ENCODE assay signal across 23 cellular contexts in the genomic region with DNA sequence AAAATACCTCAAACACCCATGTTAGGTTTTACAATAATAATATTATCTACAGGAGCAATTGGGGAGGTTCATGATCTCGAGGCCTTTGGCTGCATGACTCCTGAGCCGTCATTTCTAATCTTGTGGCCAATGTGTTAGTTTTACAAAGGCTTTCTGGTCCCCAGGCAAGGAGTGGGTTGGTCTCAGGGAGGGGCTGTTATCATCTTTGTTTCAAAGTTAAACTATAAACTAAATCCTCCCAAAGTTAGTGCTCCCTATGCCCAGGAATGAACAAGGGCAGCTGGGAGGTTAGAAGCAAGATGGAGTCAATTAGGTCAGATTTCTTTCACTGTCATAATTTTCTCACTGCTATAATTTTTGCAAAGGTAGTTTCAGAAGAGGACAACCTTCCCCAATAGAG. TPM values are rescaled to one million over a fixed set of nuclear protein-coding genes. Genes with fewer than 3 reads are reported as not detected.
DNase-seq lines count a peak whose midpoint lies in the region; ATAC-seq, FAIRE-seq and TF ChIP-seq lines count a peak whose summit lies in the region.
"Had no signal": no experiment of that assay in that cellular context is flagged by ENCODE, and none has a peak within 500 bp of the region (broad histone marks: within the 10 kb centered on the region; RNA-seq: fewer than 3 reads in every experiment).

No MANE protein-coding gene starts in this region.

- no peak overlapping the region for H3K4me2 ChIP-seq in K562 (ENCODE audit: insufficient read depth, low read length)

- no peak for TF ChIP-seq CTCF in K562 (IDR thresholded peaks at IDR 0.05 in 2 of 3, conservative IDR thresholded peaks at IDR 0.05 in 1 of 3; ENCODE audit: insufficient read depth in 2 of 3, low read depth in 1 of 3, low read length in 3 of 3)

- no peaks in the 10 kb centered on the region for H3K36me3 ChIP-seq in K562 (ENCODE audit: control insufficient read depth, insufficient read depth, low read length)
- H3K36me3 ChIP-seq: esophagus muscularis mucosa, gastroesophageal sphincter, ovary, tibial artery had no signal

- H3K27me3 Mint-ChIP-seq in activated naive CD4-positive, alpha-beta T cell treated with anti-CD3 and anti-CD28 coated beads, Interleukin-2, amount 10 ng/mL, durations not matched to agents 7 days and 5 days, result no peaks in the 10 kb centered on the region
- H3K27me3 Mint-ChIP-seq in activated CD4-positive, alpha-beta memory T cell treated with anti-CD3 and anti-CD28 coated beads, Interleukin-2, amount 10 ng/mL, durations not matched to agents 7 days and 5 days, result no peaks in the 10 kb centered on the region
- H3K27me3 Mint-ChIP-seq in stimulated activated naive CD8-positive, alpha-beta T cell treated with anti-CD3 and anti-CD28 coated beads, Interleukin-15, amount 100 ng/mL, for 72 hours, result no peaks in the 10 kb centered on the region
- H3K27me3 Mint-ChIP-seq: CD4-positive, alpha-beta T cell had no signal

- ATAC-seq in activated naive CD4-positive, alpha-beta T cell treated with anti-CD3 and anti-CD28 coated beads, Interleukin-2, amount 50 U/mL, for 72 hours, result peak; percentile 52 to 76
- ATAC-seq in K562, result no peak
- peak; percentile 81 for ATAC-seq in stimulated activated naive CD8-positive, alpha-beta T cell treated with anti-CD3 and anti-CD28 coated beads, Interleukin-15, amount 100 ng/mL, for 72 hours
- no peak for ATAC-seq in GM18868 (IDR thresholded peaks at IDR 0.05; ENCODE audit: unreplicated experiment)
- no peak for ATAC-seq in HG02884 (IDR thresholded peaks at IDR 0.05; ENCODE audit: unreplicated experiment)
- ATAC-seq: gastroesophageal sphincter had no signal

- peak in 1 of 2 donors; percentile 24 for DNase-seq in activated naive CD4-positive, alpha-beta T cell treated with anti-CD3 and anti-CD28 coated beads, Interleukin-2, amount 50 U/mL, for 72 hours (ENCODE audit: low spot score in 2 of 2)
- DNase-seq in activated naive CD4-positive, alpha-beta T cell treated with anti-CD3 and anti-CD28 coated beads, Interleukin-2, amount 10 ng/mL, durations not matched to agents 7 days and 5 days, result no peak
- peak; percentile 40 for DNase-seq in activated CD4-positive, alpha-beta memory T cell treated with anti-CD3 and anti-CD28 coated beads, Interleukin-2, amount 10 ng/mL, durations not matched to agents 7 days and 5 days
- no peak for DNase-seq in K562 (ENCODE audit: extremely low read depth in 1 of 4, low spot score in 3 of 4)
- DNase-seq in stimulated activated naive CD8-positive, alpha-beta T cell treated with anti-CD3 and anti-CD28 coated beads, Interleukin-15, amount 100 ng/mL, for 72 hours, result peak; percentile 59 to 65
- DNase-seq: activated effector memory CD4-positive, alpha-beta T cell treated with anti-CD3 and anti-CD28 coated beads, Interleukin-2, amount 50 U/mL, for 16 hours; CD4-positive, alpha-beta T cell; effector memory CD4-positive, alpha-beta T cell; GF-D8; NCI-H526 had no signal

- peak overlapping the region; percentile 17 for H2AFZ ChIP-seq in K562 (ENCODE audit: low read depth, low read length)

- H3K27ac Mint-ChIP-seq in activated naive CD4-positive, alpha-beta T cell treated with anti-CD3 and anti-CD28 coated beads, Interleukin-2, amount 50 U/mL, for 72 hours, result peak overlapping the region; percentile 29 to 57
- H3K27ac Mint-ChIP-seq in activated naive CD4-positive, alpha-beta T cell treated with anti-CD3 and anti-CD28 coated beads, Interleukin-2, amount 10 ng/mL, durations not matched to agents 7 days and 5 days, result no peak overlapping the region
- H3K27ac Mint-ChIP-seq in activated CD4-positive, alpha-beta memory T cell treated with anti-CD3 and anti-CD28 coated beads, Interleukin-2, amount 10 ng/mL, durations not matched to agents 7 days and 5 days, result peak overlapping the region; percentile 86
- no peak overlapping the region for H3K27ac Mint-ChIP-seq in stimulated activated naive CD8-positive, alpha-beta T cell treated with anti-CD3 and anti-CD28 coated beads, Interleukin-15, amount 100 ng/mL, for 72 hours

- POLR2A ChIA-PET in activated CD4-positive, alpha-beta memory T cell treated with anti-CD3 and anti-CD28 coated beads, Interleukin-2, amount 10 ng/mL, durations not matched to agents 7 days and 5 days (lab: Charles Lee), result interaction anchor here (1.0 to 9.6 kb wide), 6 partner anchors 11 to 41 kb away, joined by 3 to 228 read pairs (median 8); partner anchors contain the start of genes CCL5 and RDM1
- POLR2A ChIA-PET in K562 (lab: Yijun Ruan, JAX), result interaction anchor here (0.7 to 2.0 kb wide), 5 partner anchors 9 to 112 kb away, joined by 3 to 9 read pairs (median 5); partner anchors contain the start of gene CCL5

- no peaks in the 10 kb centered on the region for H3K27me3 ChIP-seq in K562 (ENCODE audit: control insufficient read depth in 2 of 2, insufficient read depth in 2 of 2, low read length in 2 of 2)
- H3K27me3 ChIP-seq: esophagus muscularis mucosa, gastroesophageal sphincter, ovary, tibial artery had no signal

- H3K4me1 Mint-ChIP-seq in activated naive CD4-positive, alpha-beta T cell treated with anti-CD3 and anti-CD28 coated beads, Interleukin-2, amount 10 ng/mL, durations not matched to agents 7 days and 5 days, result peaks cover 43% of the 10 kb centered on the region
- peaks cover 65% of the 10 kb centered on the region for H3K4me1 Mint-ChIP-seq in activated CD4-positive, alpha-beta memory T cell treated with anti-CD3 and anti-CD28 coated beads, Interleukin-2, amount 10 ng/mL, durations not matched to agents 7 days and 5 days
- H3K4me1 Mint-ChIP-seq in stimulated activated naive CD8-positive, alpha-beta T cell treated with anti-CD3 and anti-CD28 coated beads, Interleukin-15, amount 100 ng/mL, for 72 hours, result peaks cover 65% of the 10 kb centered on the region

- intact Hi-C loops in K562 (cut with micrococcal nuclease), result no loop called here

- no peaks in the 10 kb centered on the region for H3K9me3 ChIP-seq in K562 (replicated peaks; ENCODE audit: control insufficient read depth, insufficient read depth, low read depth, low read length)
- H3K9me3 ChIP-seq: esophagus muscularis mucosa, gastroesophageal sphincter, ovary, tibial artery had no signal

- no peak for FAIRE-seq in K562 (lab: Jason Lieb, UNC)
- FAIRE-seq: keratinocyte had no signal

- 19% methylated on average over 2 of the region's 2 CpGs for WGBS in K562 (ENCODE audit: insufficient coverage, low coverage, missing lambda C conversion rate)

- CTCF ChIA-PET in activated naive CD4-positive, alpha-beta T cell treated with anti-CD3 and anti-CD28 coated beads, Interleukin-2, amount 10 ng/mL, durations not matched to agents 7 days and 5 days (lab: Charles Lee), result interaction anchor here (1.6 kb wide), 1 partner anchor 10 kb away, joined by 4 read pairs; no protein-coding TSS in a partner anchor
- CTCF ChIA-PET in activated CD4-positive, alpha-beta memory T cell treated with anti-CD3 and anti-CD28 coated beads, Interleukin-2, amount 10 ng/mL, durations not matched to agents 7 days and 5 days (lab: Charles Lee), result interaction anchor here (0.7 to 2.5 kb wide), 3 partner anchors 10 to 43 kb away, joined by 3 to 10 read pairs (median 5); partner anchors contain the start of gene CCL5
- CTCF ChIA-PET in K562 (lab: Yijun Ruan, JAX; ENCODE audit: low intra/inter-chr PET ratio), result no interaction called here

- TF ChIP-seq POLR2A in K562 (conservative IDR thresholded peaks at IDR 0.05), result no peak

- peaks cover 0 to 7% of the 10 kb centered on the region in 2 experiments; a peak in 2 of 5 replicates for H3K4me1 ChIP-seq in K562 (replicated peaks in 1 of 2; ENCODE audit: control insufficient read depth in 2 of 2, insufficient read depth in 2 of 2, low read length in 2 of 2)

- no peak overlapping the region for H3K4me3 ChIP-seq in K562
- H3K4me3 ChIP-seq: esophagus muscularis mucosa, gastroesophageal sphincter, ovary, tibial artery had no signal

- no peaks in the 10 kb centered on the region for H3K9me1 ChIP-seq in K562 (ENCODE audit: control insufficient read depth, insufficient read depth, low read length)

- in situ Hi-C loops in K562 (cut with MboI), result no loop called here

- no peak overlapping the region for H3K27ac ChIP-seq in K562 (ENCODE audit: extremely low read depth, low read depth, low read length)
- H3K27ac ChIP-seq: esophagus muscularis mucosa, gastroesophageal sphincter, HL-60, ovary, tibial artery had no signal

- no peaks in the 10 kb centered on the region for H3K9me3 Mint-ChIP-seq in activated naive CD4-positive, alpha-beta T cell treated with anti-CD3 and anti-CD28 coated beads, Interleukin-2, amount 50 U/mL, for 72 hours
- H3K9me3 Mint-ChIP-seq in activated naive CD4-positive, alpha-beta T cell treated with anti-CD3 and anti-CD28 coated beads, Interleukin-2, amount 10 ng/mL, durations not matched to agents 7 days and 5 days, result no peaks in the 10 kb centered on the region
- H3K9me3 Mint-ChIP-seq in activated CD4-positive, alpha-beta memory T cell treated with anti-CD3 and anti-CD28 coated beads, Interleukin-2, amount 10 ng/mL, durations not matched to agents 7 days and 5 days, result no peaks in the 10 kb centered on the region
- peaks cover 4 to 7% of the 10 kb centered on the region in 2 donors for H3K9me3 Mint-ChIP-seq in stimulated activated naive CD8-positive, alpha-beta T cell treated with anti-CD3 and anti-CD28 coated beads, Interleukin-15, amount 100 ng/mL, for 72 hours
- H3K9me3 Mint-ChIP-seq: CD4-positive, alpha-beta T cell had no signal

- no peaks in the 10 kb centered on the region for H4K20me1 ChIP-seq in K562 (replicated peaks; ENCODE audit: control insufficient read depth, insufficient read depth, low read length)

- no peak overlapping the region for H3K4me3 Mint-ChIP-seq in activated naive CD4-positive, alpha-beta T cell treated with anti-CD3 and anti-CD28 coated beads, Interleukin-2, amount 10 ng/mL, durations not matched to agents 7 days and 5 days
- no peak overlapping the region for H3K4me3 Mint-ChIP-seq in activated CD4-positive, alpha-beta memory T cell treated with anti-CD3 and anti-CD28 coated beads, Interleukin-2, amount 10 ng/mL, durations not matched to agents 7 days and 5 days
- peak overlapping the region; percentile 58 to 69 for H3K4me3 Mint-ChIP-seq in stimulated activated naive CD8-positive, alpha-beta T cell treated with anti-CD3 and anti-CD28 coated beads, Interleukin-15, amount 100 ng/mL, for 72 hours
- H3K4me3 Mint-ChIP-seq: CD4-positive, alpha-beta T cell had no signal

- TF ChIP-seq RAD21 in K562 (CRISPR knock-in tag; conservative IDR thresholded peaks at IDR 0.05 in 1 of 2, IDR thresholded peaks at IDR 0.05 in 1 of 2), result no peak

- no TSS peak for BruUV-seq in K562 (replicated peaks; lab: Mats Ljungman, UMichigan)

- H3K9ac ChIP-seq in K562 (ENCODE audit: insufficient read depth in 1 of 2, low read depth in 2 of 2, low read length in 2 of 2), result no peak overlapping the region

- no peaks in the 10 kb centered on the region for H3K36me3 Mint-ChIP-seq in activated naive CD4-positive, alpha-beta T cell treated with anti-CD3 and anti-CD28 coated beads, Interleukin-2, amount 50 U/mL, for 72 hours
- H3K36me3 Mint-ChIP-seq in activated naive CD4-positive, alpha-beta T cell treated with anti-CD3 and anti-CD28 coated beads, Interleukin-2, amount 10 ng/mL, durations not matched to agents 7 days and 5 days, result no peaks in the 10 kb centered on the region
- peaks cover 23% of the 10 kb centered on the region for H3K36me3 Mint-ChIP-seq in activated CD4-positive, alpha-beta memory T cell treated with anti-CD3 and anti-CD28 coated beads, Interleukin-2, amount 10 ng/mL, durations not matched to agents 7 days and 5 days (ENCODE audit: low read depth)

- H3K79me2 ChIP-seq in K562 (ENCODE audit: control insufficient read depth, insufficient read depth, low read length), result no peaks in the 10 kb centered on the region

- TF ChIP-seq EP300 in K562 (IDR thresholded peaks at IDR 0.05; ENCODE audit: low read length), result no peak

RNA-seq across cellular contexts. Expression of gene CCL5, which starts 9.1 kb away (rescaled TPM):
- 10 to 100 TPM; 13.1 to 14.7 TPM for total RNA-seq in activated naive CD4-positive, alpha-beta T cell treated with anti-CD3 and anti-CD28 coated beads, Interleukin-2, amount 50 U/mL, for 72 hours
- total RNA-seq in activated CD4-positive, alpha-beta memory T cell treated with anti-CD3 and anti-CD28 coated beads, Interleukin-2, amount 10 ng/mL, durations not matched to agents 7 days and 5 days, result 100 to 1,000 TPM; 482 to 491 TPM
- total RNA-seq in K562 (2011; cell fraction: chromatin; rRNA removed; ENCODE audit: low replicate concordance), result 0.37 TPM in 1 of 2 replicates, not detected in the other
- not detected in 2 replicates for total RNA-seq in K562 (2011; cell fraction: nucleolus; rRNA removed)
- 0.29 TPM in 1 of 2 replicates, not detected in the other for total RNA-seq in K562 (2011; cell fraction: nucleoplasm; rRNA removed)
- total RNA-seq in K562 (2014; rRNA removed), result 0.08 and 0.18 TPM in 2 replicates
- total RNA-seq in K562 (2014; rRNA removed; fragmentation: Illumina TruSeq; extraction: Trizol), result 0.16 TPM in 1 of 2 replicates, not detected in the other
- 0.18 and 0.23 TPM in 2 replicates for total RNA-seq in K562 (2015; rRNA removed; fragmentation: Illumina TruSeq; extraction: Trizol)
- 0.56 and 0.58 TPM in 2 replicates for total RNA-seq in K562 (2021)
- polyA plus RNA-seq in K562 (2011; rRNA removed), result 0.08 and 0.53 TPM in 2 replicates
- polyA plus RNA-seq in K562 (2011; cell fraction: cytosol; rRNA removed), result 0.72 TPM in 1 of 2 replicates, not detected in the other
- polyA plus RNA-seq in K562 (2011; cell fraction: nucleus; rRNA removed), result not detected in 2 replicates
- 0.30 and 0.65 TPM in 2 replicates for polyA plus RNA-seq in K562 (2012)
- 0.43 TPM in 2 replicates for polyA plus RNA-seq in K562 (2014; fragmentation: Illumina TruSeq; extraction: Trizol)
- polyA plus RNA-seq in K562 (2014; fragmentation: Nextera tagmentation; extraction: Ambion mirVana), result under 1 TPM; 0.46 to 0.59 TPM
- 0.30 and 0.49 TPM in 2 replicates for polyA plus RNA-seq in K562 (2014; rRNA removed)
- polyA minus RNA-seq in K562 (2011; rRNA and poly(A)+ RNA removed), result not detected in 2 replicates
- polyA minus RNA-seq in K562 (2011; cell fraction: cytosol; rRNA and poly(A)+ RNA removed), result 0.86 TPM in 1 of 2 replicates, not detected in the other
- not detected in 2 replicates for polyA minus RNA-seq in K562 (2011; cell fraction: nucleus; rRNA and poly(A)+ RNA removed)
- total RNA-seq: H4, IMR-90 had no signal
- polyA plus RNA-seq: IMR-90 had no signal

RNA-seq across cellular contexts. Expression of gene HEATR9, which starts 20.6 kb away (rescaled TPM):
- not detected for total RNA-seq in activated naive CD4-positive, alpha-beta T cell treated with anti-CD3 and anti-CD28 coated beads, Interleukin-2, amount 50 U/mL, for 72 hours
- total RNA-seq in activated CD4-positive, alpha-beta memory T cell treated with anti-CD3 and anti-CD28 coated beads, Interleukin-2, amount 10 ng/mL, durations not matched to agents 7 days and 5 days, result 1 to 10 TPM; 2.3 to 3.1 TPM
- not detected in 2 replicates for total RNA-seq in K562 (2011; cell fraction: chromatin; rRNA removed; ENCODE audit: low replicate concordance)
- total RNA-seq in K562 (2011; cell fraction: nucleolus; rRNA removed), result not detected in 2 replicates
- total RNA-seq in K562 (2011; cell fraction: nucleoplasm; rRNA removed), result not detected in 2 replicates
- total RNA-seq in K562 (2014; rRNA removed) (not detected in 2 replicates), K562 (2014; rRNA removed; fragmentation: Illumina TruSeq; extraction: Trizol) (not detected in 2 replicates), K562 (2015; rRNA removed; fragmentation: Illumina TruSeq; extraction: Trizol) (not detected in 2 replicates), K562 (2021) (not detected in 2 replicates)
- polyA plus RNA-seq in K562 (2011; rRNA removed) (not detected in 2 replicates), K562 (2014; fragmentation: Illumina TruSeq; extraction: Trizol) (not detected in 2 replicates), K562 (2014; fragmentation: Nextera tagmentation; extraction: Ambion mirVana) (not detected), K562 (2014; rRNA removed) (not detected in 2 replicates)
- not detected in 2 replicates for polyA plus RNA-seq in K562 (2011; cell fraction: cytosol; rRNA removed)
- polyA plus RNA-seq in K562 (2011; cell fraction: nucleus; rRNA removed), result not detected in 2 replicates
- not detected in 2 replicates for polyA plus RNA-seq in K562 (2012)
- not detected in 2 replicates for polyA minus RNA-seq in K562 (2011; rRNA and poly(A)+ RNA removed)
- not detected in 2 replicates for polyA minus RNA-seq in K562 (2011; cell fraction: cytosol; rRNA and poly(A)+ RNA removed)
- not detected in 2 replicates for polyA minus RNA-seq in K562 (2011; cell fraction: nucleus; rRNA and poly(A)+ RNA removed)
- total RNA-seq: H4, IMR-90, lung microvascular endothelial cell, M059J, ovary, right cardiac atrium had no signal
- polyA plus RNA-seq: IMR-90, keratinocyte, right cardiac atrium had no signal

RNA-seq across cellular contexts. Expression of gene RDM1, which starts 41.3 kb away (rescaled TPM):
- 10 to 100 TPM in 1 of 2 donors, 1 to 10 TPM in 1; 8.4 to 12.8 TPM for total RNA-seq in activated naive CD4-positive, alpha-beta T cell treated with anti-CD3 and anti-CD28 coated beads, Interleukin-2, amount 50 U/mL, for 72 hours
- total RNA-seq in activated CD4-positive, alpha-beta memory T cell treated with anti-CD3 and anti-CD28 coated beads, Interleukin-2, amount 10 ng/mL, durations not matched to agents 7 days and 5 days, result 10 to 100 TPM; 14.4 to 16.9 TPM
- total RNA-seq in K562 (2011; cell fraction: chromatin; rRNA removed; ENCODE audit: low replicate concordance), result 9.4 and 10.6 TPM in 2 replicates
- 5.8 and 9.9 TPM in 2 replicates for total RNA-seq in K562 (2011; cell fraction: nucleolus; rRNA removed)
- 9.5 and 10.0 TPM in 2 replicates for total RNA-seq in K562 (2011; cell fraction: nucleoplasm; rRNA removed)
- 2.5 and 3.9 TPM in 2 replicates for total RNA-seq in K562 (2014; rRNA removed)
- total RNA-seq in K562 (2014; rRNA removed; fragmentation: Illumina TruSeq; extraction: Trizol), result 4.8 and 5.6 TPM in 2 replicates
- total RNA-seq in K562 (2015; rRNA removed; fragmentation: Illumina TruSeq; extraction: Trizol), result 2.9 and 3.0 TPM in 2 replicates
- total RNA-seq in K562 (2021), result 5.0 and 5.7 TPM in 2 replicates
- 8.3 and 9.6 TPM in 2 replicates for polyA plus RNA-seq in K562 (2011; rRNA removed)
- 5.7 and 6.5 TPM in 2 replicates for polyA plus RNA-seq in K562 (2011; cell fraction: cytosol; rRNA removed)
- 19.5 and 20.6 TPM in 2 replicates for polyA plus RNA-seq in K562 (2011; cell fraction: nucleus; rRNA removed)
- 7.0 and 12.5 TPM in 2 replicates for polyA plus RNA-seq in K562 (2012)
- polyA plus RNA-seq in K562 (2014; fragmentation: Illumina TruSeq; extraction: Trizol), result 5.4 and 7.0 TPM in 2 replicates
- polyA plus RNA-seq in K562 (2014; fragmentation: Nextera tagmentation; extraction: Ambion mirVana), result 10 to 100 TPM in 1 of 2 experiments, 1 to 10 TPM in 1; 8.5 to 11.2 TPM
- polyA plus RNA-seq in K562 (2014; rRNA removed), result 6.1 and 6.5 TPM in 2 replicates
- 4.0 TPM in 2 replicates for polyA minus RNA-seq in K562 (2011; rRNA and poly(A)+ RNA removed)
- 2.5 and 3.3 TPM in 2 replicates for polyA minus RNA-seq in K562 (2011; cell fraction: cytosol; rRNA and poly(A)+ RNA removed)
- 3.3 and 3.9 TPM in 2 replicates for polyA minus RNA-seq in K562 (2011; cell fraction: nucleus; rRNA and poly(A)+ RNA removed)
- total RNA-seq: CD4-positive, alpha-beta T cell; esophagus muscularis mucosa; lung microvascular endothelial cell; ovary; right cardiac atrium had no signal
- polyA plus RNA-seq: IMR-90, right cardiac atrium had no signal

RNA-seq across cellular contexts. Expression of gene LYZL6, which starts 54.3 kb away (rescaled TPM):
- total RNA-seq in activated naive CD4-positive, alpha-beta T cell treated with anti-CD3 and anti-CD28 coated beads, Interleukin-2, amount 50 U/mL, for 72 hours, result not detected
- not detected for total RNA-seq in activated CD4-positive, alpha-beta memory T cell treated with anti-CD3 and anti-CD28 coated beads, Interleukin-2, amount 10 ng/mL, durations not matched to agents 7 days and 5 days
- not detected in 2 replicates for total RNA-seq in K562 (2011; cell fraction: chromatin; rRNA removed; ENCODE audit: low replicate concordance)
- total RNA-seq in K562 (2011; cell fraction: nucleolus; rRNA removed), result not detected in 2 replicates
- not detected in 2 replicates for total RNA-seq in K562 (2011; cell fraction: nucleoplasm; rRNA removed)
- not detected in 2 replicates for total RNA-seq in K562 (2014; rRNA removed)
- total RNA-seq in K562 (2014; rRNA removed; fragmentation: Illumina TruSeq; extraction: Trizol), result not detected in 2 replicates
- total RNA-seq in K562 (2015; rRNA removed; fragmentation: Illumina TruSeq; extraction: Trizol), result not detected in 2 replicates
- total RNA-seq in K562 (2021), result not detected in 2 replicates
- polyA plus RNA-seq in K562 (2011; rRNA removed), result not detected in 2 replicates
- not detected in 2 replicates for polyA plus RNA-seq in K562 (2011; cell fraction: cytosol; rRNA removed)
- not detected in 2 replicates for polyA plus RNA-seq in K562 (2011; cell fraction: nucleus; rRNA removed)
- not detected in 2 replicates for polyA plus RNA-seq in K562 (2012)
- not detected in 2 replicates for polyA plus RNA-seq in K562 (2014; fragmentation: Illumina TruSeq; extraction: Trizol)
- not detected for polyA plus RNA-seq in K562 (2014; fragmentation: Nextera tagmentation; extraction: Ambion mirVana)
- not detected in 2 replicates for polyA plus RNA-seq in K562 (2014; rRNA removed)
- not detected in 2 replicates for polyA minus RNA-seq in K562 (2011; rRNA and poly(A)+ RNA removed)
- polyA minus RNA-seq in K562 (2011; cell fraction: cytosol; rRNA and poly(A)+ RNA removed), result not detected in 2 replicates
- not detected in 2 replicates for polyA minus RNA-seq in K562 (2011; cell fraction: nucleus; rRNA and poly(A)+ RNA removed)
- total RNA-seq: CD4-positive, alpha-beta T cell; esophagus muscularis mucosa; gastroesophageal sphincter; H4; IMR-90; lung microvascular endothelial cell; M059J; ovary; right cardiac atrium had no signal
- polyA plus RNA-seq: IMR-90, keratinocyte, ovary, right cardiac atrium had no signal

Comparison
In these comparisons a context has a peak if more than half of its experiments do, and no peak if none do; other contexts are left out.
1. H3K27ac Mint-ChIP-seq: peak in activated naive CD4-positive, alpha-beta T cell treated with anti-CD3 and anti-CD28 coated beads, Interleukin-2, amount 50 U/mL, for 72 hours (2 of 2) and activated CD4-positive, alpha-beta memory T cell treated with anti-CD3 and anti-CD28 coated beads, Interleukin-2, amount 10 ng/mL, durations not matched to agents 7 days and 5 days (single experiment); none in activated naive CD4-positive, alpha-beta T cell treated with anti-CD3 and anti-CD28 coated beads, Interleukin-2, amount 10 ng/mL, durations not matched to agents 7 days and 5 days (single experiment) and stimulated activated naive CD8-positive, alpha-beta T cell treated with anti-CD3 and anti-CD28 coated beads, Interleukin-15, amount 100 ng/mL, for 72 hours (0 of 2).
2. ATAC-seq: peak in activated naive CD4-positive, alpha-beta T cell treated with anti-CD3 and anti-CD28 coated beads, Interleukin-2, amount 50 U/mL, for 72 hours (2 of 2) and stimulated activated naive CD8-positive, alpha-beta T cell treated with anti-CD3 and anti-CD28 coated beads, Interleukin-15, amount 100 ng/mL, for 72 hours (single experiment); none in K562 (single experiment), GM18868 (single experiment) and HG02884 (single experiment).
3. DNase-seq: peak in activated CD4-positive, alpha-beta memory T cell treated with anti-CD3 and anti-CD28 coated beads, Interleukin-2, amount 10 ng/mL, durations not matched to agents 7 days and 5 days (single experiment) and stimulated activated naive CD8-positive, alpha-beta T cell treated with anti-CD3 and anti-CD28 coated beads, Interleukin-15, amount 100 ng/mL, for 72 hours (2 of 2); none in activated naive CD4-positive, alpha-beta T cell treated with anti-CD3 and anti-CD28 coated beads, Interleukin-2, amount 10 ng/mL, durations not matched to agents 7 days and 5 days (single experiment) and K562 (0 of 4).
4. H3K4me3 Mint-ChIP-seq: peak in stimulated activated naive CD8-positive, alpha-beta T cell treated with anti-CD3 and anti-CD28 coated beads, Interleukin-15, amount 100 ng/mL, for 72 hours (2 of 2); none in activated naive CD4-positive, alpha-beta T cell treated with anti-CD3 and anti-CD28 coated beads, Interleukin-2, amount 10 ng/mL, durations not matched to agents 7 days and 5 days (single experiment) and activated CD4-positive, alpha-beta memory T cell treated with anti-CD3 and anti-CD28 coated beads, Interleukin-2, amount 10 ng/mL, durations not matched to agents 7 days and 5 days (single experiment).
5. RNA of gene CCL5, which starts 9.1 kb away (total RNA-seq): 482 to 491 TPM in activated CD4-positive, alpha-beta memory T cell treated with anti-CD3 and anti-CD28 coated beads, Interleukin-2, amount 10 ng/mL, durations not matched to agents 7 days and 5 days; 13.1 to 14.7 TPM in activated naive CD4-positive, alpha-beta T cell treated with anti-CD3 and anti-CD28 coated beads, Interleukin-2, amount 50 U/mL, for 72 hours and 0.08 to 0.58 TPM in K562; every median in the first group is over 10 times any median in the second.